8 cellular contexts compared by ENCODE assay signal in the genomic region with DNA sequence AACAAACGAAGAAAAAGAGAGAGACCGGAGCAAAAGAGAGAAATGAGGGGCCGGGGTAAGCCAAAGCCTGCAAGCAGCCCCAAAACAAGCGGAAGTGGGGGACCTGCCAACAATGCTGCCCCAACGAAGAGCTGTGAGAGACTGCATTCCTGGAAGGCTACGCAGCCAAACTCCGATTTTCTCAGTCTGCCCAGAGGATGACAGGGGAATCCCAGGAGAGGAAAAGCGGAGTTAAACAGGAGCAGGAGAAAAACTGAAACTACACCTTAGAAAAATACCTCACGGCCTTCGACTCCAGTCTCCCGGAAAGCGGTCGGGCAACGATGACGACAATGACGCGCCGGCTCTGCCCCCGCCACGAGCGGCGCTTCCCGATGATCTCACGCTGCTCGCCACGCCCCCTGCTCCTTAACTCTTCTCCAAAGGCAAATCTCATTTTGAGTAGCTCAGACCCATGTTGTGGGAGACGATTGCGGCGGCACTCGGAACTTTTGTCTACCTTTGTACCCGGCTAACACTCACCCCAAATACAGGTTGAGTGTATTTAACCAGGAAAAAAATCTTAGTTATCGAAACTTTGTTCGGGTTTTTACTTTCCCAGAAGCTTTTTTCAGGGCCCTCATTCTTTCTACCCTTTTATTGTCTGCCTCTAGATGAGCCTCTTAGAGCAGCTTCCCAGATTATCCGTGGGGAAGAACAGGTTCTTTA. TPM values are rescaled to one million over a fixed set of nuclear protein-coding genes. Genes with fewer than 3 reads are reported as not detected.
A peak's percentile ranks its signal among the peaks of the same experiment; 100 is the strongest.
DNase-seq lines count a peak whose midpoint lies in the region; ATAC-seq and TF ChIP-seq lines count a peak whose summit lies in the region.

A gene with protein sequence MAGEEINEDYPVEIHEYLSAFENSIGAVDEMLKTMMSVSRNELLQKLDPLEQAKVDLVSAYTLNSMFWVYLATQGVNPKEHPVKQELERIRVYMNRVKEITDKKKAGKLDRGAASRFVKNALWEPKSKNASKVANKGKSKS (minus strand): TSS at position 325 of the 708 bp plus-strand sequence. CDS start 15,694 bp downstream, outside the sequence.

- H3K27ac Mint-ChIP-seq in activated T-cell treated with anti-CD3 and anti-CD28 coated beads, Interleukin-2, amount 50 U/mL, for 24 hours = peak within 1 kb of the TSS; percentile 99

- no peaks in the 10 kb centered on the region for H3K27me3 Mint-ChIP-seq in activated T-cell treated with anti-CD3 and anti-CD28 coated beads, Interleukin-2, amount 50 U/mL, for 24 hours

- ATAC-seq in GM21619 (IDR thresholded peaks at IDR 0.05; ENCODE audit: unreplicated experiment) = peak; percentile 96

- H3K9me3 ChIP-seq in esophagus (ENCODE audit: control insufficient read depth in 2 of 2, insufficient read depth in 1 of 2, low read depth in 1 of 2, low read length in 1 of 2) (no peaks in the 10 kb centered on the region), mucosa of stomach (ENCODE audit: control insufficient read depth, low read length) (no peaks in the 10 kb centered on the region)

- H3K4me3 ChIP-seq in esophagus (ENCODE audit: low read depth in 1 of 2, low read length in 2 of 2) (peak within 1 kb of the TSS; percentile 69 to 99), mucosa of stomach (ENCODE audit: low read length) (peak within 1 kb of the TSS; percentile 84)

- H3K4me1 ChIP-seq in esophagus (ENCODE audit: control insufficient read depth in 2 of 2, insufficient read depth in 2 of 2, low read length in 1 of 2) = peaks cover 0 to 3% of the 10 kb centered on the region in 2 donors
- H3K4me1 ChIP-seq in mucosa of stomach (ENCODE audit: control insufficient read depth, insufficient read depth, low read length) = peaks cover 9% of the 10 kb centered on the region

- in situ Hi-C loops in KBM-7 (cut with MboI; ENCODE audit: low pct_unique_long_range_greater_than_20kb, low sequenced_read_pairs) = no loop called here

- H3K27ac ChIP-seq in esophagus (ENCODE audit: low read depth in 2 of 2, low read length in 1 of 2) = peak within 1 kb of the TSS; percentile 70 to 93

- DNase-seq in DMS153 (lab: John Stamatoyannopoulos, UW) (peak; percentile 79), KBM-7 (peak; percentile 97)
- peak; percentile 97 for DNase-seq in activated T-cell treated with anti-CD3 and anti-CD28 coated beads, Interleukin-2, amount 50 U/mL, for 24 hours
- peak; percentile 87 to 90 for DNase-seq in stimulated activated CD8-positive, alpha-beta memory T cell treated with anti-CD3 and anti-CD28 coated beads, Interleukin-7, amount 100 ng/mL, for 1 hour (ENCODE audit: low read depth in 2 of 2)

- H3K36me3 ChIP-seq in esophagus (ENCODE audit: control insufficient read depth in 2 of 2, insufficient read depth in 2 of 2, low read length in 1 of 2) = no peaks in the 10 kb centered on the region
- H3K36me3 ChIP-seq in mucosa of stomach (ENCODE audit: control insufficient read depth, insufficient read depth, low read length) = no peaks in the 10 kb centered on the region

- H3K4me3 Mint-ChIP-seq in activated T-cell treated with anti-CD3 and anti-CD28 coated beads, Interleukin-2, amount 50 U/mL, for 24 hours = peak within 1 kb of the TSS; percentile 95

- no peaks in the 10 kb centered on the region for H3K27me3 ChIP-seq in esophagus (ENCODE audit: control insufficient read depth in 1 of 2, insufficient read depth in 2 of 2, low read length in 2 of 2)
- H3K27me3 ChIP-seq in mucosa of stomach (ENCODE audit: control insufficient read depth, insufficient read depth, low read length) = no peaks in the 10 kb centered on the region

- H3K9me3 Mint-ChIP-seq in activated T-cell treated with anti-CD3 and anti-CD28 coated beads, Interleukin-2, amount 50 U/mL, for 24 hours = no peaks in the 10 kb centered on the region

- H3K9ac ChIP-seq in mucosa of stomach (ENCODE audit: low read length) = peak within 1 kb of the TSS; percentile 95

- peaks cover 41% of the 10 kb centered on the region for H3K4me1 Mint-ChIP-seq in activated T-cell treated with anti-CD3 and anti-CD28 coated beads, Interleukin-2, amount 50 U/mL, for 24 hours (ENCODE audit: low read depth)

- peaks cover 11% of the 10 kb centered on the region for H3K36me3 Mint-ChIP-seq in activated T-cell treated with anti-CD3 and anti-CD28 coated beads, Interleukin-2, amount 50 U/mL, for 24 hours (ENCODE audit: low read depth)

- 1% methylated on average over 34 of the region's 34 CpGs for WGBS in esophagus, 2 donors

TF ChIP-seq in PFSK-1, 5 proteins besides CTCF, POLR2A, EP300 and RAD21:
- TF ChIP-seq SIN3A (IDR thresholded peaks at IDR 0.05; ENCODE audit: borderline replicate concordance, insufficient read depth, low read length) (0 out of 2 replicates have a peak, but pooled peaks have one; percentile 13), POLR2AphosphoS5 (IDR thresholded peaks at IDR 0.05; ENCODE audit: low read depth, low read length) (peak; percentile 98), FOXP2 (optimal IDR thresholded peaks at IDR 0.05; ENCODE audit: borderline replicate concordance, extremely low read depth, extremely low read length, insufficient read depth) (no peak), TAF1 (IDR thresholded peaks at IDR 0.05; ENCODE audit: borderline replicate concordance, insufficient read depth, low read length) (peak; percentile 79; the same call in 1 of the 2 replicates)
- TF ChIP-seq, protein P1, sequence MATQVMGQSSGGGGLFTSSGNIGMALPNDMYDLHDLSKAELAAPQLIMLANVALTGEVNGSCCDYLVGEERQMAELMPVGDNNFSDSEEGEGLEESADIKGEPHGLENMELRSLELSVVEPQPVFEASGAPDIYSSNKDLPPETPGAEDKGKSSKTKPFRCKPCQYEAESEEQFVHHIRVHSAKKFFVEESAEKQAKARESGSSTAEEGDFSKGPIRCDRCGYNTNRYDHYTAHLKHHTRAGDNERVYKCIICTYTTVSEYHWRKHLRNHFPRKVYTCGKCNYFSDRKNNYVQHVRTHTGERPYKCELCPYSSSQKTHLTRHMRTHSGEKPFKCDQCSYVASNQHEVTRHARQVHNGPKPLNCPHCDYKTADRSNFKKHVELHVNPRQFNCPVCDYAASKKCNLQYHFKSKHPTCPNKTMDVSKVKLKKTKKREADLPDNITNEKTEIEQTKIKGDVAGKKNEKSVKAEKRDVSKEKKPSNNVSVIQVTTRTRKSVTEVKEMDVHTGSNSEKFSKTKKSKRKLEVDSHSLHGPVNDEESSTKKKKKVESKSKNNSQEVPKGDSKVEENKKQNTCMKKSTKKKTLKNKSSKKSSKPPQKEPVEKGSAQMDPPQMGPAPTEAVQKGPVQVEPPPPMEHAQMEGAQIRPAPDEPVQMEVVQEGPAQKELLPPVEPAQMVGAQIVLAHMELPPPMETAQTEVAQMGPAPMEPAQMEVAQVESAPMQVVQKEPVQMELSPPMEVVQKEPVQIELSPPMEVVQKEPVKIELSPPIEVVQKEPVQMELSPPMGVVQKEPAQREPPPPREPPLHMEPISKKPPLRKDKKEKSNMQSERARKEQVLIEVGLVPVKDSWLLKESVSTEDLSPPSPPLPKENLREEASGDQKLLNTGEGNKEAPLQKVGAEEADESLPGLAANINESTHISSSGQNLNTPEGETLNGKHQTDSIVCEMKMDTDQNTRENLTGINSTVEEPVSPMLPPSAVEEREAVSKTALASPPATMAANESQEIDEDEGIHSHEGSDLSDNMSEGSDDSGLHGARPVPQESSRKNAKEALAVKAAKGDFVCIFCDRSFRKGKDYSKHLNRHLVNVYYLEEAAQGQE (IDR thresholded peaks at IDR 0.05; ENCODE audit: insufficient read depth in 1 of 2, low read depth in 2 of 2, low read length in 2 of 2) = peak in 1 of 2 experiments; percentile 46; a peak in 1 of 4 replicates

RNA-seq across cellular contexts. Expression of the gene that starts here (rescaled TPM):
- polyA plus RNA-seq in PFSK-1 (2012; ENCODE audit: insufficient read length, low read depth) = 11.1 TPM
- 10 to 100 TPM in 1 of 2 donors, 1 to 10 TPM in 1; 6.4 to 17.2 TPM for polyA plus RNA-seq in esophagus

Comparison
In these comparisons a context has a peak if more than half of its experiments do, and no peak if none do; other contexts are left out.
1. Peak in every context shown above with its lines: DNase-seq, ATAC-seq, H3K4me3 ChIP-seq and H3K27ac ChIP-seq.